ENCODE assay signal across 7 cellular contexts in genomic region chr13:85798999-85799646, GRCh38. TPM values are rescaled to one million over a fixed set of nuclear protein-coding genes. Genes with fewer than 3 reads are reported as not detected.
DNase-seq lines count a peak whose midpoint lies in the region; ATAC-seq and TF ChIP-seq lines count a peak whose summit lies in the region.

TSS of gene SLITRK6 (minus strand) at chr13:85799419. CDS start at chr13:85796508, 2,911 bp downstream.

- no peaks in the 10 kb centered on the region for H3K79me2 ChIP-seq in OCI-LY1 (ENCODE audit: insufficient read depth, low read length)

- H4K20me1 ChIP-seq in OCI-LY1 (ENCODE audit: insufficient read depth, low read length) = no peaks in the 10 kb centered on the region

- H3K9me3 ChIP-seq in OCI-LY1 (ENCODE audit: low read length) (no peaks in the 10 kb centered on the region), thyroid gland (no peaks in the 10 kb centered on the region)

- no peak within 1 kb of the TSS for H3K9ac ChIP-seq in OCI-LY1 (ENCODE audit: low read length)

- H3K27ac ChIP-seq in OCI-LY1 (ENCODE audit: low read depth, low read length, poor library complexity, severe bottlenecking) (no peak within 1 kb of the TSS), thyroid gland (no peak within 1 kb of the TSS)

- H3K4me1 ChIP-seq in OCI-LY1 (ENCODE audit: insufficient read depth, low read length, severe bottlenecking) = no peaks in the 10 kb centered on the region
- no peaks in the 10 kb centered on the region for H3K4me1 ChIP-seq in thyroid gland

- ATAC-seq in HG03354 (IDR thresholded peaks at IDR 0.05; ENCODE audit: poor library complexity, severe bottlenecking, unreplicated experiment) = no peak

- intact Hi-C loops in thyroid gland (cut with DNase I) = no loop called here

- H3K36me3 ChIP-seq in OCI-LY1 (ENCODE audit: insufficient read depth, low read length) (no peaks in the 10 kb centered on the region), thyroid gland (no peaks in the 10 kb centered on the region)

- H3K4me2 ChIP-seq in OCI-LY1 (ENCODE audit: low read length) = no peak within 1 kb of the TSS

- DNase-seq in HT-29 (ENCODE audit: low spot score) (peak; percentile 98), fibroblast of gingiva (ENCODE audit: low read depth) (peak; percentile 53), skeletal muscle cell (ENCODE audit: low read depth) (peak; percentile 51), GM10248 (ENCODE audit: extremely low spot score) (no peak), thyroid gland (no peak)

- no peaks in the 10 kb centered on the region for H3K9me2 ChIP-seq in OCI-LY1 (ENCODE audit: low read depth, low read length)

- peak; percentile 12; the same call in 1 of the 2 replicates for TF ChIP-seq CTCF in OCI-LY1 (IDR thresholded peaks at IDR 0.05; ENCODE audit: low read length)
- no peak for TF ChIP-seq CTCF in GM10248 (IDR thresholded peaks at IDR 0.05; ENCODE audit: control extremely low read depth, extremely low read depth, low read depth, missing control alignments)
- no peak for TF ChIP-seq CTCF in thyroid gland (IDR thresholded peaks at IDR 0.05)

- TF ChIP-seq POLR2A in thyroid gland (IDR thresholded peaks at IDR 0.05) = no peak

- POLR2A ChIA-PET in GM10248 (lab: Yijun Ruan, JAX) = no interaction called here

- H3K4me3 ChIP-seq in OCI-LY1 (ENCODE audit: low read depth, low read length, poor library complexity, severe bottlenecking) (no peak within 1 kb of the TSS), skeletal muscle cell (ENCODE audit: low read depth, low read length) (peak within 1 kb of the TSS; percentile 14), thyroid gland (replicated peaks in 1 of 3) (no peak within 1 kb of the TSS)

- WGBS in thyroid gland, 2 donors = 27 to 35% methylated on average over 5 of the region's 5 CpGs

- no peak within 1 kb of the TSS for H2AFZ ChIP-seq in OCI-LY1 (ENCODE audit: low read length)

- CTCF ChIA-PET in GM10248 (lab: Yijun Ruan, JAX) = interaction anchor here (0.8 to 2.7 kb wide), 9 partner anchors 9 to 902 kb away, joined by 3 to 8 read pairs (median 3); no protein-coding TSS in a partner anchor

- no peaks in the 10 kb centered on the region for H3F3A ChIP-seq in OCI-LY1 (ENCODE audit: insufficient read depth, low read length)

- H3K27me3 ChIP-seq in OCI-LY1 (ENCODE audit: insufficient read depth, low read length) (no peaks in the 10 kb centered on the region), thyroid gland (no peaks in the 10 kb centered on the region)

RNA-seq across cellular contexts. Expression of gene SLITRK6, which starts in this region (rescaled TPM):
- 9.2 and 10.2 TPM in 2 replicates for total RNA-seq in HT-29 (2014; rRNA removed; shearing (Covaris generic))
- under 1 TPM in 3 of 4 donors, not detected in 1; 0.11 to 0.54 (median 0.54) TPM for total RNA-seq in thyroid gland

Comparison
In these comparisons a context has a peak if more than half of its experiments do, and no peak if none do; other contexts are left out.
1. DNase-seq: peak in HT-29 (single experiment), fibroblast of gingiva (single experiment) and skeletal muscle cell (single experiment); none in GM10248 (single experiment) and thyroid gland (0 of 2).